Comparison of ENCODE assay signal across 17 cellular contexts in genomic region chr6:141752677-141753076, GRCh38.
DNase-seq lines count a peak whose midpoint lies in the region; ATAC-seq and TF ChIP-seq lines count a peak whose summit lies in the region.
"Had no signal": no experiment of that assay in that cellular context is flagged by ENCODE, and none has a peak within 500 bp of the region (broad histone marks: within the 10 kb centered on the region; RNA-seq: fewer than 3 reads in every experiment).

No MANE protein-coding gene starts in this region.

- no peak for TF ChIP-seq POLR2A in gastroesophageal sphincter (IDR thresholded peaks at IDR 0.05)

- DNase-seq in adipocyte (ENCODE audit: low read depth): peak; percentile 45
- DNase-seq in activated CD4-positive, alpha-beta T cell treated with anti-CD3 and anti-CD28 coated beads for 48 hours: no peak
- DNase-seq in occipital lobe (lab: John Stamatoyannopoulos, UW): no peak
- DNase-seq in activated CD4-positive, alpha-beta T cell treated with anti-CD3 and anti-CD28 coated beads for 1 hour: no peak
- DNase-seq: activated CD8-positive, alpha-beta memory T cell treated with anti-CD3 and anti-CD28 coated beads, Interleukin-2, amount 50 U/mL, for 4 hours; endodermal cell; foreskin fibroblast; H9; lower lobe of right lung; NCI-H2081 treated with DMSO at 0.1 percent for 48 hours; testis had no signal

- H3K4me3 ChIP-seq in adipocyte (ENCODE audit: low read length): no peak overlapping the region
- no peak overlapping the region for H3K4me3 ChIP-seq in gastroesophageal sphincter
- H3K4me3 ChIP-seq: BLaER1 treated with 17β-estradiol and CSF1 and Interleukin-3, amounts not matched to agents 10 nM and 100 nM; lower lobe of right lung; testis had no signal

- 70 to 100% methylated on average over 1 of the region's 1 CpG for WGBS in gastroesophageal sphincter (ENCODE audit: low coverage in 1 of 2), 2 donors

- H3K36me3 ChIP-seq in adipocyte (ENCODE audit: control insufficient read depth, insufficient read depth, low read length, severe bottlenecking): no peaks in the 10 kb centered on the region
- no peaks in the 10 kb centered on the region for H3K36me3 ChIP-seq in gastroesophageal sphincter
- H3K36me3 ChIP-seq: BLaER1 treated with 17β-estradiol and CSF1 and Interleukin-3, amounts not matched to agents 10 nM and 100 nM; lower lobe of right lung had no signal

- H3K9me3 ChIP-seq in adipocyte (ENCODE audit: control insufficient read depth, low read length) (no peaks in the 10 kb centered on the region), gastroesophageal sphincter (no peaks in the 10 kb centered on the region)
- H3K9me3 ChIP-seq: lower lobe of right lung, testis had no signal

- no peak for TF ChIP-seq CTCF in gastroesophageal sphincter (IDR thresholded peaks at IDR 0.05)

- no peak overlapping the region for H3K27ac ChIP-seq in gastroesophageal sphincter
- H3K27ac ChIP-seq: BLaER1 treated with 17β-estradiol and CSF1 and Interleukin-3, amounts not matched to agents 10 nM and 100 nM; lower lobe of right lung; testis had no signal

- H3K4me1 ChIP-seq in adipocyte (ENCODE audit: control insufficient read depth, insufficient read depth, low read length) (no peaks in the 10 kb centered on the region), gastroesophageal sphincter (no peaks in the 10 kb centered on the region)
- H3K4me1 ChIP-seq: BLaER1 treated with 17β-estradiol and CSF1 and Interleukin-3, amounts not matched to agents 10 nM and 100 nM; lower lobe of right lung; testis had no signal

- ATAC-seq in GM18861 (IDR thresholded peaks at IDR 0.05; ENCODE audit: unreplicated experiment) (peak; percentile 78), GM21515 (IDR thresholded peaks at IDR 0.05; ENCODE audit: unreplicated experiment) (peak; percentile 63), HG03354 (IDR thresholded peaks at IDR 0.05; ENCODE audit: poor library complexity, severe bottlenecking, unreplicated experiment) (peak; percentile 71), gastroesophageal sphincter (no peak)
- ATAC-seq: lower lobe of right lung, Right ventricle myocardium inferior had no signal

- no peak for TF ChIP-seq EP300 in gastroesophageal sphincter (IDR thresholded peaks at IDR 0.05)

- H3K27me3 ChIP-seq in adipocyte (replicated peaks; ENCODE audit: control insufficient read depth, insufficient read depth, low read length) (no peaks in the 10 kb centered on the region), gastroesophageal sphincter (no peaks in the 10 kb centered on the region)
- H3K27me3 ChIP-seq: BLaER1 treated with 17β-estradiol and CSF1 and Interleukin-3, amounts not matched to agents 10 nM and 100 nM; testis had no signal

- no peak overlapping the region for H3K9ac ChIP-seq in adipocyte (ENCODE audit: low read length)
- H3K9ac ChIP-seq: BLaER1 treated with 17β-estradiol and CSF1 and Interleukin-3, amounts not matched to agents 10 nM and 100 nM had no signal
